In genomic region chr4:103032575-103032974, GRCh38 we compare ENCODE assay signal across 7 cellular contexts. TPM values are rescaled to one million over a fixed set of nuclear protein-coding genes. Genes with fewer than 3 reads are reported as not detected.
DNase-seq lines count a peak whose midpoint lies in the region; ATAC-seq and TF ChIP-seq lines count a peak whose summit lies in the region.

No MANE protein-coding gene starts in this region.

- no peaks in the 10 kb centered on the region for H3K27me3 ChIP-seq in MM.1S (replicated peaks; ENCODE audit: insufficient read depth, low read length)

- H3K27me3 Mint-ChIP-seq in progenitor cell of endocrine pancreas, result no peaks in the 10 kb centered on the region
- no peaks in the 10 kb centered on the region for H3K27me3 Mint-ChIP-seq in activated CD4-positive, alpha-beta memory T cell treated with anti-CD3 and anti-CD28 coated beads, Interleukin-2, amount 10 ng/mL, durations not matched to agents 7 days and 5 days

- no peak overlapping the region for H2AFZ ChIP-seq in MM.1S (ENCODE audit: low read length)

- no peaks in the 10 kb centered on the region for H3K9me3 ChIP-seq in MM.1S (replicated peaks; ENCODE audit: insufficient read depth, low read length)

- no peak overlapping the region for H3K27ac Mint-ChIP-seq in progenitor cell of endocrine pancreas
- no peak overlapping the region for H3K27ac Mint-ChIP-seq in activated CD4-positive, alpha-beta memory T cell treated with anti-CD3 and anti-CD28 coated beads, Interleukin-2, amount 10 ng/mL, durations not matched to agents 7 days and 5 days

- H3K9me3 Mint-ChIP-seq in progenitor cell of endocrine pancreas (ENCODE audit: low read depth), result no peaks in the 10 kb centered on the region
- H3K9me3 Mint-ChIP-seq in activated CD4-positive, alpha-beta memory T cell treated with anti-CD3 and anti-CD28 coated beads, Interleukin-2, amount 10 ng/mL, durations not matched to agents 7 days and 5 days, result no peaks in the 10 kb centered on the region

- no peaks in the 10 kb centered on the region for H3K9me2 ChIP-seq in MM.1S (replicated peaks; ENCODE audit: insufficient read depth, low read length)

- no peaks in the 10 kb centered on the region for H3K4me1 ChIP-seq in MM.1S (ENCODE audit: low read length)

- H3K36me3 ChIP-seq in MM.1S (replicated peaks; ENCODE audit: insufficient read depth, low read length), result no peaks in the 10 kb centered on the region

- no peaks in the 10 kb centered on the region for H4K20me1 ChIP-seq in MM.1S (ENCODE audit: insufficient read depth, low read length)

- no peak overlapping the region for H3K4me3 Mint-ChIP-seq in progenitor cell of endocrine pancreas (ENCODE audit: low read depth)
- no peak overlapping the region for H3K4me3 Mint-ChIP-seq in activated CD4-positive, alpha-beta memory T cell treated with anti-CD3 and anti-CD28 coated beads, Interleukin-2, amount 10 ng/mL, durations not matched to agents 7 days and 5 days

- no peaks in the 10 kb centered on the region for H3F3A ChIP-seq in MM.1S (ENCODE audit: insufficient read depth, low read length)

- H3K36me3 Mint-ChIP-seq in progenitor cell of endocrine pancreas (ENCODE audit: insufficient read depth), result no peaks in the 10 kb centered on the region
- H3K36me3 Mint-ChIP-seq in activated CD4-positive, alpha-beta memory T cell treated with anti-CD3 and anti-CD28 coated beads, Interleukin-2, amount 10 ng/mL, durations not matched to agents 7 days and 5 days (ENCODE audit: low read depth), result peaks cover 23% of the 10 kb centered on the region

- no peak overlapping the region for H3K27ac ChIP-seq in MM.1S (ENCODE audit: low read length)

- DNase-seq in ELR (ENCODE audit: low read depth) (peak; percentile 60), MM.1S (peak; percentile 28), cerebellar cortex (ENCODE audit: low spot score) (peak; percentile 38), progenitor cell of endocrine pancreas (ENCODE audit: low spot score, unreplicated experiment) (no peak)
- DNase-seq in activated CD4-positive, alpha-beta memory T cell treated with anti-CD3 and anti-CD28 coated beads, Interleukin-2, amount 10 ng/mL, durations not matched to agents 7 days and 5 days, result no peak
- no peak for DNase-seq in activated CD8-positive, alpha-beta memory T cell treated with anti-CD3 and anti-CD28 coated beads, Interleukin-2, amount 50 U/mL, for 48 hours

- CTCF ChIA-PET in activated CD4-positive, alpha-beta memory T cell treated with anti-CD3 and anti-CD28 coated beads, Interleukin-2, amount 10 ng/mL, durations not matched to agents 7 days and 5 days (lab: Charles Lee), result interaction anchor here (0.8 to 1.8 kb wide), 3 partner anchors 14 to 204 kb away, joined by 3 to 4 read pairs (median 4); no protein-coding TSS in a partner anchor

- peak; percentile 94 for ATAC-seq in GM21360 (IDR thresholded peaks at IDR 0.05; ENCODE audit: unreplicated experiment)

- H3K79me2 ChIP-seq in MM.1S (ENCODE audit: low read length), result no peaks in the 10 kb centered on the region

- no peak overlapping the region for H3K9ac ChIP-seq in MM.1S (ENCODE audit: low read length)

- no peak overlapping the region for H3K4me3 ChIP-seq in MM.1S (ENCODE audit: low read length)

- POLR2A ChIA-PET in activated CD4-positive, alpha-beta memory T cell treated with anti-CD3 and anti-CD28 coated beads, Interleukin-2, amount 10 ng/mL, durations not matched to agents 7 days and 5 days (lab: Charles Lee), result interaction anchor here (0.7 kb wide), 1 partner anchor 205 kb away, joined by 3 read pairs; the partner anchor contains the start of gene UBE2D3

- TF ChIP-seq CTCF in MM.1S (IDR thresholded peaks at IDR 0.05; ENCODE audit: low read length) (peak; percentile 44), progenitor cell of endocrine pancreas (IDR thresholded peaks at IDR 0.05; ENCODE audit: unreplicated experiment) (peak; percentile 66)

- H3K4me1 Mint-ChIP-seq in progenitor cell of endocrine pancreas (ENCODE audit: low read depth), result no peaks in the 10 kb centered on the region
- H3K4me1 Mint-ChIP-seq in activated CD4-positive, alpha-beta memory T cell treated with anti-CD3 and anti-CD28 coated beads, Interleukin-2, amount 10 ng/mL, durations not matched to agents 7 days and 5 days, result peaks cover 16% of the 10 kb centered on the region

- H3K4me2 ChIP-seq in MM.1S (ENCODE audit: low read depth, low read length), result no peak overlapping the region

RNA-seq across cellular contexts. Expression of gene SLC9B1, which starts 13.1 kb away (rescaled TPM):
- total RNA-seq in progenitor cell of endocrine pancreas, result 0.75 and 0.79 TPM in 2 replicates
- 1 to 10 TPM; 1.9 to 2.3 TPM for total RNA-seq in activated CD4-positive, alpha-beta memory T cell treated with anti-CD3 and anti-CD28 coated beads, Interleukin-2, amount 10 ng/mL, durations not matched to agents 7 days and 5 days

RNA-seq across cellular contexts. Expression of gene SLC9B2, which starts 44.0 kb away (rescaled TPM):
- 4.0 and 7.0 TPM in 2 replicates for total RNA-seq in progenitor cell of endocrine pancreas
- total RNA-seq in activated CD4-positive, alpha-beta memory T cell treated with anti-CD3 and anti-CD28 coated beads, Interleukin-2, amount 10 ng/mL, durations not matched to agents 7 days and 5 days, result 10 to 100 TPM; 18.3 to 20.7 TPM

Comparison
In these comparisons a context has a peak if more than half of its experiments do, and no peak if none do; other contexts are left out.
1. DNase-seq: peak in ELR (single experiment), MM.1S (single experiment) and cerebellar cortex (single experiment); none in progenitor cell of endocrine pancreas (single experiment), activated CD4-positive, alpha-beta memory T cell treated with anti-CD3 and anti-CD28 coated beads, Interleukin-2, amount 10 ng/mL, durations not matched to agents 7 days and 5 days (single experiment) and activated CD8-positive, alpha-beta memory T cell treated with anti-CD3 and anti-CD28 coated beads, Interleukin-2, amount 50 U/mL, for 48 hours (single experiment).